Comparison of ENCODE assay signal across 1 cellular context in genomic region chr22:37559901-37560681, GRCh38.
A peak's percentile ranks its signal among the peaks of the same experiment; 100 is the strongest.
TF ChIP-seq lines count a peak whose summit lies in the region.

Gene CDC42EP1, plus strand, starts transcription at chr22:37560480. Its CDS starts 5,870 bp downstream, at chr22:37566350.

TF ChIP-seq in HepG2, 621 proteins besides CTCF, POLR2A, EP300 and RAD21 (continued from another document and continues in another):
- TF ChIP-seq, protein P1, sequence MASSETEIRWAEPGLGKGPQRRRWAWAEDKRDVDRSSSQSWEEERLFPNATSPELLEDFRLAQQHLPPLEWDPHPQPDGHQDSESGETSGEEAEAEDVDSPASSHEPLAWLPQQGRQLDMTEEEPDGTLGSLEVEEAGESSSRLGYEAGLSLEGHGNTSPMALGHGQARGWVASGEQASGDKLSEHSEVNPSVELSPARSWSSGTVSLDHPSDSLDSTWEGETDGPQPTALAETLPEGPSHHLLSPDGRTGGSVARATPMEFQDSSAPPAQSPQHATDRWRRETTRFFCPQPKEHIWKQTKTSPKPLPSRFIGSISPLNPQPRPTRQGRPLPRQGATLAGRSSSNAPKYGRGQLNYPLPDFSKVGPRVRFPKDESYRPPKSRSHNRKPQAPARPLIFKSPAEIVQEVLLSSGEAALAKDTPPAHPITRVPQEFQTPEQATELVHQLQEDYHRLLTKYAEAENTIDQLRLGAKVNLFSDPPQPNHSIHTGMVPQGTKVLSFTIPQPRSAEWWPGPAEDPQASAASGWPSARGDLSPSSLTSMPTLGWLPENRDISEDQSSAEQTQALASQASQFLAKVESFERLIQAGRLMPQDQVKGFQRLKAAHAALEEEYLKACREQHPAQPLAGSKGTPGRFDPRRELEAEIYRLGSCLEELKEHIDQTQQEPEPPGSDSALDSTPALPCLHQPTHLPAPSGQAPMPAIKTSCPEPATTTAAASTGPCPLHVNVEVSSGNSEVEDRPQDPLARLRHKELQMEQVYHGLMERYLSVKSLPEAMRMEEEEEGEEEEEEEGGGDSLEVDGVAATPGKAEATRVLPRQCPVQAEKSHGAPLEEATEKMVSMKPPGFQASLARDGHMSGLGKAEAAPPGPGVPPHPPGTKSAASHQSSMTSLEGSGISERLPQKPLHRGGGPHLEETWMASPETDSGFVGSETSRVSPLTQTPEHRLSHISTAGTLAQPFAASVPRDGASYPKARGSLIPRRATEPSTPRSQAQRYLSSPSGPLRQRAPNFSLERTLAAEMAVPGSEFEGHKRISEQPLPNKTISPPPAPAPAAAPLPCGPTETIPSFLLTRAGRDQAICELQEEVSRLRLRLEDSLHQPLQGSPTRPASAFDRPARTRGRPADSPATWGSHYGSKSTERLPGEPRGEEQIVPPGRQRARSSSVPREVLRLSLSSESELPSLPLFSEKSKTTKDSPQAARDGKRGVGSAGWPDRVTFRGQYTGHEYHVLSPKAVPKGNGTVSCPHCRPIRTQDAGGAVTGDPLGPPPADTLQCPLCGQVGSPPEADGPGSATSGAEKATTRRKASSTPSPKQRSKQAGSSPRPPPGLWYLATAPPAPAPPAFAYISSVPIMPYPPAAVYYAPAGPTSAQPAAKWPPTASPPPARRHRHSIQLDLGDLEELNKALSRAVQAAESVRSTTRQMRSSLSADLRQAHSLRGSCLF (CRISPR knock-in tag; IDR thresholded peaks at IDR 0.05; ENCODE audit: borderline replicate concordance): no peak
- peak; percentile 42; the same call in 1 of the 2 replicates for TF ChIP-seq TAF1 (CRISPR knock-in tag; IDR thresholded peaks at IDR 0.05)
- no peak for TF ChIP-seq ZNF713 (CRISPR knock-in tag; IDR thresholded peaks at IDR 0.05)
- TF ChIP-seq, protein P2, sequence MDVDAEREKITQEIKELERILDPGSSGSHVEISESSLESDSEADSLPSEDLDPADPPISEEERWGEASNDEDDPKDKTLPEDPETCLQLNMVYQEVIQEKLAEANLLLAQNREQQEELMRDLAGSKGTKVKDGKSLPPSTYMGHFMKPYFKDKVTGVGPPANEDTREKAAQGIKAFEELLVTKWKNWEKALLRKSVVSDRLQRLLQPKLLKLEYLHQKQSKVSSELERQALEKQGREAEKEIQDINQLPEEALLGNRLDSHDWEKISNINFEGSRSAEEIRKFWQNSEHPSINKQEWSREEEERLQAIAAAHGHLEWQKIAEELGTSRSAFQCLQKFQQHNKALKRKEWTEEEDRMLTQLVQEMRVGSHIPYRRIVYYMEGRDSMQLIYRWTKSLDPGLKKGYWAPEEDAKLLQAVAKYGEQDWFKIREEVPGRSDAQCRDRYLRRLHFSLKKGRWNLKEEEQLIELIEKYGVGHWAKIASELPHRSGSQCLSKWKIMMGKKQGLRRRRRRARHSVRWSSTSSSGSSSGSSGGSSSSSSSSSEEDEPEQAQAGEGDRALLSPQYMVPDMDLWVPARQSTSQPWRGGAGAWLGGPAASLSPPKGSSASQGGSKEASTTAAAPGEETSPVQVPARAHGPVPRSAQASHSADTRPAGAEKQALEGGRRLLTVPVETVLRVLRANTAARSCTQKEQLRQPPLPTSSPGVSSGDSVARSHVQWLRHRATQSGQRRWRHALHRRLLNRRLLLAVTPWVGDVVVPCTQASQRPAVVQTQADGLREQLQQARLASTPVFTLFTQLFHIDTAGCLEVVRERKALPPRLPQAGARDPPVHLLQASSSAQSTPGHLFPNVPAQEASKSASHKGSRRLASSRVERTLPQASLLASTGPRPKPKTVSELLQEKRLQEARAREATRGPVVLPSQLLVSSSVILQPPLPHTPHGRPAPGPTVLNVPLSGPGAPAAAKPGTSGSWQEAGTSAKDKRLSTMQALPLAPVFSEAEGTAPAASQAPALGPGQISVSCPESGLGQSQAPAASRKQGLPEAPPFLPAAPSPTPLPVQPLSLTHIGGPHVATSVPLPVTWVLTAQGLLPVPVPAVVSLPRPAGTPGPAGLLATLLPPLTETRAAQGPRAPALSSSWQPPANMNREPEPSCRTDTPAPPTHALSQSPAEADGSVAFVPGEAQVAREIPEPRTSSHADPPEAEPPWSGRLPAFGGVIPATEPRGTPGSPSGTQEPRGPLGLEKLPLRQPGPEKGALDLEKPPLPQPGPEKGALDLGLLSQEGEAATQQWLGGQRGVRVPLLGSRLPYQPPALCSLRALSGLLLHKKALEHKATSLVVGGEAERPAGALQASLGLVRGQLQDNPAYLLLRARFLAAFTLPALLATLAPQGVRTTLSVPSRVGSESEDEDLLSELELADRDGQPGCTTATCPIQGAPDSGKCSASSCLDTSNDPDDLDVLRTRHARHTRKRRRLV (CRISPR knock-in tag; IDR thresholded peaks at IDR 0.05): 0 out of 2 replicates have a peak, but pooled peaks have one; percentile 38
- TF ChIP-seq TARDBP (CRISPR knock-in tag; IDR thresholded peaks at IDR 0.05): no peak
- no peak for TF ChIP-seq IRX3 (CRISPR knock-in tag; IDR thresholded peaks at IDR 0.05; ENCODE audit: borderline replicate concordance, low read depth)
- TF ChIP-seq, protein P3, sequence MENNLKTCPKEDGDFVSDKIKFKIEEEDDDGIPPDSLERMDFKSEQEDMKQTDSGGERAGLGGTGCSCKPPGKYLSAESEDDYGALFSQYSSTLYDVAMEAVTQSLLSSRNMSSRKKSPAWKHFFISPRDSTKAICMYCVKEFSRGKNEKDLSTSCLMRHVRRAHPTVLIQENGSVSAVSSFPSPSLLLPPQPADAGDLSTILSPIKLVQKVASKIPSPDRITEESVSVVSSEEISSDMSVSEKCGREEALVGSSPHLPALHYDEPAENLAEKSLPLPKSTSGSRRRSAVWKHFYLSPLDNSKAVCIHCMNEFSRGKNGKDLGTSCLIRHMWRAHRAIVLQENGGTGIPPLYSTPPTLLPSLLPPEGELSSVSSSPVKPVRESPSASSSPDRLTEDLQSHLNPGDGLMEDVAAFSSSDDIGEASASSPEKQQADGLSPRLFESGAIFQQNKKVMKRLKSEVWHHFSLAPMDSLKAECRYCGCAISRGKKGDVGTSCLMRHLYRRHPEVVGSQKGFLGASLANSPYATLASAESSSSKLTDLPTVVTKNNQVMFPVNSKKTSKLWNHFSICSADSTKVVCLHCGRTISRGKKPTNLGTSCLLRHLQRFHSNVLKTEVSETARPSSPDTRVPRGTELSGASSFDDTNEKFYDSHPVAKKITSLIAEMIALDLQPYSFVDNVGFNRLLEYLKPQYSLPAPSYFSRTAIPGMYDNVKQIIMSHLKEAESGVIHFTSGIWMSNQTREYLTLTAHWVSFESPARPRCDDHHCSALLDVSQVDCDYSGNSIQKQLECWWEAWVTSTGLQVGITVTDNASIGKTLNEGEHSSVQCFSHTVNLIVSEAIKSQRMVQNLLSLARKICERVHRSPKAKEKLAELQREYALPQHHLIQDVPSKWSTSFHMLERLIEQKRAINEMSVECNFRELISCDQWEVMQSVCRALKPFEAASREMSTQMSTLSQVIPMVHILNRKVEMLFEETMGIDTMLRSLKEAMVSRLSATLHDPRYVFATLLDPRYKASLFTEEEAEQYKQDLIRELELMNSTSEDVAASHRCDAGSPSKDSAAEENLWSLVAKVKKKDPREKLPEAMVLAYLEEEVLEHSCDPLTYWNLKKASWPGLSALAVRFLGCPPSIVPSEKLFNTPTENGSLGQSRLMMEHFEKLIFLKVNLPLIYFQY (CRISPR knock-in tag; IDR thresholded peaks at IDR 0.05; ENCODE audit: borderline replicate concordance): no peak
- TF ChIP-seq ATF7-NPFF (CRISPR knock-in tag; IDR thresholded peaks at IDR 0.05; ENCODE audit: low read depth): no peak; the same call in 1 of the 2 replicates
- no peak for TF ChIP-seq ATAD3A (CRISPR knock-in tag; IDR thresholded peaks at IDR 0.05)
- peak; percentile 45; the same call in 1 of the 2 replicates for TF ChIP-seq ZNF609 (CRISPR knock-in tag; IDR thresholded peaks at IDR 0.05; ENCODE audit: borderline replicate concordance)
- TF ChIP-seq HES4 (CRISPR knock-in tag; IDR thresholded peaks at IDR 0.05; ENCODE audit: borderline replicate concordance): peak; percentile 36; the same call in 1 of the 2 replicates
- no peak for TF ChIP-seq ZNF652 (CRISPR knock-in tag; IDR thresholded peaks at IDR 0.05; ENCODE audit: borderline replicate concordance, low read depth)
- TF ChIP-seq ZKSCAN8 (CRISPR knock-in tag; IDR thresholded peaks at IDR 0.05; ENCODE audit: borderline replicate concordance): no peak
- TF ChIP-seq, protein P4, sequence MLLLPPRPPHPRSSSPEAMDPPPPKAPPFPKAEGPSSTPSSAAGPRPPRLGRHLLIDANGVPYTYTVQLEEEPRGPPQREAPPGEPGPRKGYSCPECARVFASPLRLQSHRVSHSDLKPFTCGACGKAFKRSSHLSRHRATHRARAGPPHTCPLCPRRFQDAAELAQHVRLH (CRISPR knock-in tag; IDR thresholded peaks at IDR 0.05; ENCODE audit: borderline replicate concordance, low read depth): no peak
- no peak for TF ChIP-seq CHD2 (IDR thresholded peaks at IDR 0.05; ENCODE audit: low read depth, low read length)
- TF ChIP-seq MTF2 (CRISPR knock-in tag; IDR thresholded peaks at IDR 0.05; ENCODE audit: borderline replicate concordance): no peak
- TF ChIP-seq FOXK2 (IDR thresholded peaks at IDR 0.05): no peak
- no peak for TF ChIP-seq GTF3A (CRISPR knock-in tag; conservative IDR thresholded peaks at IDR 0.05)
- TF ChIP-seq ZBTB8A (CRISPR knock-in tag; IDR thresholded peaks at IDR 0.05; ENCODE audit: borderline replicate concordance, low read depth): no peak
- no peak for TF ChIP-seq ZSCAN29 (CRISPR knock-in tag; conservative IDR thresholded peaks at IDR 0.05)
- TF ChIP-seq, protein P5, sequence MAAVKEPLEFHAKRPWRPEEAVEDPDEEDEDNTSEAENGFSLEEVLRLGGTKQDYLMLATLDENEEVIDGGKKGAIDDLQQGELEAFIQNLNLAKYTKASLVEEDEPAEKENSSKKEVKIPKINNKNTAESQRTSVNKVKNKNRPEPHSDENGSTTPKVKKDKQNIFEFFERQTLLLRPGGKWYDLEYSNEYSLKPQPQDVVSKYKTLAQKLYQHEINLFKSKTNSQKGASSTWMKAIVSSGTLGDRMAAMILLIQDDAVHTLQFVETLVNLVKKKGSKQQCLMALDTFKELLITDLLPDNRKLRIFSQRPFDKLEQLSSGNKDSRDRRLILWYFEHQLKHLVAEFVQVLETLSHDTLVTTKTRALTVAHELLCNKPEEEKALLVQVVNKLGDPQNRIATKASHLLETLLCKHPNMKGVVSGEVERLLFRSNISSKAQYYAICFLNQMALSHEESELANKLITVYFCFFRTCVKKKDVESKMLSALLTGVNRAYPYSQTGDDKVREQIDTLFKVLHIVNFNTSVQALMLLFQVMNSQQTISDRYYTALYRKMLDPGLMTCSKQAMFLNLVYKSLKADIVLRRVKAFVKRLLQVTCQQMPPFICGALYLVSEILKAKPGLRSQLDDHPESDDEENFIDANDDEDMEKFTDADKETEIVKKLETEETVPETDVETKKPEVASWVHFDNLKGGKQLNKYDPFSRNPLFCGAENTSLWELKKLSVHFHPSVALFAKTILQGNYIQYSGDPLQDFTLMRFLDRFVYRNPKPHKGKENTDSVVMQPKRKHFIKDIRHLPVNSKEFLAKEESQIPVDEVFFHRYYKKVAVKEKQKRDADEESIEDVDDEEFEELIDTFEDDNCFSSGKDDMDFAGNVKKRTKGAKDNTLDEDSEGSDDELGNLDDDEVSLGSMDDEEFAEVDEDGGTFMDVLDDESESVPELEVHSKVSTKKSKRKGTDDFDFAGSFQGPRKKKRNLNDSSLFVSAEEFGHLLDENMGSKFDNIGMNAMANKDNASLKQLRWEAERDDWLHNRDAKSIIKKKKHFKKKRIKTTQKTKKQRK (IDR thresholded peaks at IDR 0.05; ENCODE audit: low read length): no peak
- TF ChIP-seq, protein P6, sequence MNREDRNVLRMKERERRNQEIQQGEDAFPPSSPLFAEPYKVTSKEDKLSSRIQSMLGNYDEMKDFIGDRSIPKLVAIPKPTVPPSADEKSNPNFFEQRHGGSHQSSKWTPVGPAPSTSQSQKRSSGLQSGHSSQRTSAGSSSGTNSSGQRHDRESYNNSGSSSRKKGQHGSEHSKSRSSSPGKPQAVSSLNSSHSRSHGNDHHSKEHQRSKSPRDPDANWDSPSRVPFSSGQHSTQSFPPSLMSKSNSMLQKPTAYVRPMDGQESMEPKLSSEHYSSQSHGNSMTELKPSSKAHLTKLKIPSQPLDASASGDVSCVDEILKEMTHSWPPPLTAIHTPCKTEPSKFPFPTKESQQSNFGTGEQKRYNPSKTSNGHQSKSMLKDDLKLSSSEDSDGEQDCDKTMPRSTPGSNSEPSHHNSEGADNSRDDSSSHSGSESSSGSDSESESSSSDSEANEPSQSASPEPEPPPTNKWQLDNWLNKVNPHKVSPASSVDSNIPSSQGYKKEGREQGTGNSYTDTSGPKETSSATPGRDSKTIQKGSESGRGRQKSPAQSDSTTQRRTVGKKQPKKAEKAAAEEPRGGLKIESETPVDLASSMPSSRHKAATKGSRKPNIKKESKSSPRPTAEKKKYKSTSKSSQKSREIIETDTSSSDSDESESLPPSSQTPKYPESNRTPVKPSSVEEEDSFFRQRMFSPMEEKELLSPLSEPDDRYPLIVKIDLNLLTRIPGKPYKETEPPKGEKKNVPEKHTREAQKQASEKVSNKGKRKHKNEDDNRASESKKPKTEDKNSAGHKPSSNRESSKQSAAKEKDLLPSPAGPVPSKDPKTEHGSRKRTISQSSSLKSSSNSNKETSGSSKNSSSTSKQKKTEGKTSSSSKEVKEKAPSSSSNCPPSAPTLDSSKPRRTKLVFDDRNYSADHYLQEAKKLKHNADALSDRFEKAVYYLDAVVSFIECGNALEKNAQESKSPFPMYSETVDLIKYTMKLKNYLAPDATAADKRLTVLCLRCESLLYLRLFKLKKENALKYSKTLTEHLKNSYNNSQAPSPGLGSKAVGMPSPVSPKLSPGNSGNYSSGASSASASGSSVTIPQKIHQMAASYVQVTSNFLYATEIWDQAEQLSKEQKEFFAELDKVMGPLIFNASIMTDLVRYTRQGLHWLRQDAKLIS (CRISPR knock-in tag; IDR thresholded peaks at IDR 0.05): no peak
- TF ChIP-seq ZNF44 (CRISPR knock-in tag; IDR thresholded peaks at IDR 0.05): no peak; the same call in 1 of the 2 replicates
- no peak for TF ChIP-seq PLRG1 (conservative IDR thresholded peaks at IDR 0.05)
- no peak for TF ChIP-seq KLF11 (CRISPR knock-in tag; IDR thresholded peaks at IDR 0.05)
